Comparison of ENCODE assay signal across 11 cellular contexts in the genomic region with DNA sequence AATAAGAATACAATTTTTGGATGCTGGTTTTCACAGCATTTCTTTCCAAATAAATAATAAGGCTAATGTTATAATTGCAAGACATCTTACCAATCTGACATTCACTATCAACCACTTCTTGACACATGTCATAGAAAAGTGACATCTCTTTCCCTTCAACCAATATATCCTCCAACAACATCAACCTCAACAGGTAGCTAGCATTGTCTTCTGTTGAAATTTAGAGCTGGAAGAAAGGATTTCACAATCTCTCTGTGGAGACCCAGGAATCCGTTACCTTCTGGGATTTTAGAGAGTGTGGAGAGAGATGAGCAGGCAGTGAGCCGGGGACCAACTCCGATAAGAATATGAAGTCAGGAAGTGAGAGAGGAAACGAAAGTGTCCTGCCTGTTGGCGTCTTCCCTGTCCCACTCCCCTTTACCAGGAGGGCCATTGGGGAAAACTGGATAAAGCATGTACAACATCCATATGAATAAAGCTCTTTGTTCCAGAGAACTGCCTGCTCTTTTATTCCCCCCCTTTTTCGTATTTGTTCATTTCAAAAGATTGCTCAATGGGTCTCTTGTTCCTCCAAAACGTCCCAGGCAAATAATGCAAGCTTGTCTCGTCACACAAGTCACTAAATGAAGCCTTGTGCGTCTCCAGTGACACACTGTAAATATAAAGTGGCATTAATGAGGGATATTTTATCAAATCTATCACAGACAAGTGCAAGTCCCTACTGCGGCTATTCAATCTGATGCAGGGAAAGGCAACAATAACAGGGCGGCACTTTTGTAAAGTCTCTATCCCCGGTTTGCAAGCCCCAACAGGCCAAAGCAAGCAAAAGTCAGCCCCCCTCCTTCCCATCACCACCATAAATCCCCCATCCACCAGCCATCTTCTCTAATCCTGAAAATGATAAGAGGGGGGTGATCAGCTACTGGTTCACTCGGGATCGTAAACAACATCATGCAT. TPM values are rescaled to one million over a fixed set of nuclear protein-coding genes. Genes with fewer than 3 reads are reported as not detected.
DNase-seq lines count a peak whose midpoint lies in the region; ATAC-seq and TF ChIP-seq lines count a peak whose summit lies in the region.
"Had no signal": no experiment of that assay in that cellular context is flagged by ENCODE, and none has a peak within 500 bp of the region (broad histone marks: within the 10 kb centered on the region; RNA-seq: fewer than 3 reads in every experiment).

No MANE protein-coding gene starts in this region.

- 37% methylated on average over 14 of the region's 14 CpGs for WGBS in ectodermal cell, 2 experiments

- DNase-seq in HAP-1 (ENCODE audit: low spot score in 2 of 2), result peak; percentile 26 to 66
- DNase-seq in NCI-H510A treated with DMSO at 0.1 percent for 48 hours (lab: John Stamatoyannopoulos, UW), result peak; percentile 68
- DNase-seq in occipital lobe (lab: John Stamatoyannopoulos, UW), result peak; percentile 6
- no peak for DNase-seq in GM10248 (ENCODE audit: extremely low spot score)
- no peak for DNase-seq in HEK293T (ENCODE audit: extremely low spot score)
- DNase-seq: activated CD8-positive, alpha-beta T cell treated with anti-CD3 and anti-CD28 coated beads for 36 hours; pancreas had no signal

- H3K36me3 ChIP-seq in HAP-1 (replicated peaks) (no peaks in the 10 kb centered on the region), ectodermal cell (ENCODE audit: control insufficient read depth, insufficient read depth, low read length) (no peaks in the 10 kb centered on the region)
- H3K36me3 ChIP-seq: pancreas had no signal

- in situ Hi-C loops in HAP-1 (cut with MboI; ENCODE audit: low sequenced_read_pairs), result no loop called here

- CTCF ChIA-PET in GM10248 (lab: Yijun Ruan, JAX) (interaction anchor here (1.2 kb wide), 1 partner anchor 13 kb away, joined by 3 read pairs; no protein-coding TSS in a partner anchor), HEK293T (lab: Yijun Ruan, JAX) (no interaction called here)

- H3K27me3 ChIP-seq in HAP-1 (ENCODE audit: low read depth), result peaks cover 17% of the 10 kb centered on the region
- peaks cover 29% of the 10 kb centered on the region for H3K27me3 ChIP-seq in ectodermal cell (ENCODE audit: control insufficient read depth, insufficient read depth, low read length, poor library complexity, severe bottlenecking)

- H3K4me3 ChIP-seq in HAP-1 (0 out of 2 replicates have a peak overlapping the region, but pooled peaks have one; percentile 4), ectodermal cell (ENCODE audit: insufficient read depth, low read depth, low read length) (peak overlapping the region; percentile 16)

- H3K9me3 ChIP-seq in HAP-1 (no peaks in the 10 kb centered on the region), ectodermal cell (ENCODE audit: control insufficient read depth, low read length) (no peaks in the 10 kb centered on the region)
- H3K9me3 ChIP-seq: pancreas had no signal

- POLR2A ChIA-PET in GM10248 (lab: Yijun Ruan, JAX) (no interaction called here), HEK293T (lab: Yijun Ruan, JAX) (no interaction called here)

- H3K4me1 ChIP-seq in HAP-1 (peaks cover 22% of the 10 kb centered on the region), ectodermal cell (ENCODE audit: control insufficient read depth, insufficient read depth, low read length) (peaks cover 12% of the 10 kb centered on the region)

- H3K27ac ChIP-seq in ectodermal cell (ENCODE audit: insufficient read depth, low read depth, low read length, poor library complexity, severe bottlenecking), result no peak overlapping the region

- ATAC-seq in esophagus mucosa, result no peak
- ATAC-seq in HG02571 (IDR thresholded peaks at IDR 0.05; ENCODE audit: unreplicated experiment), result no peak
- ATAC-seq: activated CD8-positive, alpha-beta T cell treated with anti-CD3 and anti-CD28 coated beads for 36 hours; pancreas; Right ventricle myocardium inferior had no signal

- TF ChIP-seq CTCF in GM10248 (IDR thresholded peaks at IDR 0.05; ENCODE audit: control extremely low read depth, extremely low read depth, low read depth, missing control alignments), result no peak

TF ChIP-seq in HEK293T, 16 proteins besides CTCF, POLR2A, EP300 and RAD21:
- TF ChIP-seq NFRKB (IDR thresholded peaks at IDR 0.05) (no peak), FOXK2 (IDR thresholded peaks at IDR 0.05) (no peak), SP1 (IDR thresholded peaks at IDR 0.05) (no peak), BHLHE40 (IDR thresholded peaks at IDR 0.05; ENCODE audit: borderline replicate concordance) (no peak), LEF1 (IDR thresholded peaks at IDR 0.05; ENCODE audit: borderline replicate concordance) (no peak), FOXA1 (IDR thresholded peaks at IDR 0.05) (no peak)

RNA-seq across cellular contexts. Expression of gene CADM1, which starts 3.4 kb away (rescaled TPM):
- polyA plus RNA-seq in ectodermal cell (2013, experiment 1 of 4), result 109 TPM
- polyA plus RNA-seq in ectodermal cell (2013, experiment 2 of 4), result 94.6 TPM
- polyA plus RNA-seq in ectodermal cell (2013, experiment 3 of 4), result 79.9 TPM
- polyA plus RNA-seq in ectodermal cell (2013, experiment 4 of 4), result 80.0 TPM
- 248 TPM for total RNA-seq in occipital lobe
- 8.8 TPM for total RNA-seq in esophagus mucosa

Comparison
In these comparisons a context has a peak if more than half of its experiments do, and no peak if none do; other contexts are left out.
1. DNase-seq: peak in HAP-1 (2 of 2), NCI-H510A treated with DMSO at 0.1 percent for 48 hours (single experiment) and occipital lobe (single experiment); none in GM10248 (single experiment) and HEK293T (single experiment).
2. RNA of gene CADM1, which starts 3.4 kb away (total RNA-seq): 248 TPM in occipital lobe (single experiment); 8.8 TPM in esophagus mucosa (single experiment); every median in the first group is over 10 times any median in the second.